Comparison of ENCODE assay signal across 2 cellular contexts in the genomic region with DNA sequence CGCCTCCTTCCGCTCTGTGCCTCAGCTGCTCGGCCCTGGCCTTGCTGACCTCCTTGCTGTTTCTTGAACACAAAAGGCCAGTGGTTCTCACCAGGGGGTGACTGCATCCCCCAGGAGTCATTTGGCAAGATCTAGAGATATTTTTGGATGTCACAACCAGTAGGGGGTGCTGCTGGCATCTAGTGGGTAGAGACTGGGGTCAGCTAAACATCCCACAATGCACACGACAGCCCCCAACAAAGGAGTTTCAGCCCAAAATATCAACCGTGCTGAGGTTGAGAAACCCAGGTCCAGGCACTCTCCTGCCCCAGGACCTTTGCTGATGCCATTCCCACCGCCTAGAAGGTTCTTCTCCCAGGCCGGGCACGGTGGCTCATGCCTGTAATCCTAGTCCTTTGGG.
TF ChIP-seq lines count a peak whose summit lies in the region.

No MANE protein-coding gene starts in this region.

TF ChIP-seq in HepG2, 621 proteins besides CTCF, POLR2A, EP300 and RAD21:
- TF ChIP-seq, protein P1, sequence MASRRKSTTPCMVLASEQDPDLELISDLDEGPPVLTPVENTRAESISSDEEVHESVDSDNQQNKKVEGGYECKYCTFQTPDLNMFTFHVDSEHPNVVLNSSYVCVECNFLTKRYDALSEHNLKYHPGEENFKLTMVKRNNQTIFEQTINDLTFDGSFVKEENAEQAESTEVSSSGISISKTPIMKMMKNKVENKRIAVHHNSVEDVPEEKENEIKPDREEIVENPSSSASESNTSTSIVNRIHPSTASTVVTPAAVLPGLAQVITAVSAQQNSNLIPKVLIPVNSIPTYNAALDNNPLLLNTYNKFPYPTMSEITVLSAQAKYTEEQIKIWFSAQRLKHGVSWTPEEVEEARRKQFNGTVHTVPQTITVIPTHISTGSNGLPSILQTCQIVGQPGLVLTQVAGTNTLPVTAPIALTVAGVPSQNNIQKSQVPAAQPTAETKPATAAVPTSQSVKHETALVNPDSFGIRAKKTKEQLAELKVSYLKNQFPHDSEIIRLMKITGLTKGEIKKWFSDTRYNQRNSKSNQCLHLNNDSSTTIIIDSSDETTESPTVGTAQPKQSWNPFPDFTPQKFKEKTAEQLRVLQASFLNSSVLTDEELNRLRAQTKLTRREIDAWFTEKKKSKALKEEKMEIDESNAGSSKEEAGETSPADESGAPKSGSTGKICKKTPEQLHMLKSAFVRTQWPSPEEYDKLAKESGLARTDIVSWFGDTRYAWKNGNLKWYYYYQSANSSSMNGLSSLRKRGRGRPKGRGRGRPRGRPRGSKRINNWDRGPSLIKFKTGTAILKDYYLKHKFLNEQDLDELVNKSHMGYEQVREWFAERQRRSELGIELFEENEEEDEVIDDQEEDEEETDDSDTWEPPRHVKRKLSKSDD (CRISPR knock-in tag; IDR thresholded peaks at IDR 0.05; ENCODE audit: low read depth): no peak
- TF ChIP-seq SALL1 (CRISPR knock-in tag; IDR thresholded peaks at IDR 0.05) (no peak), RXRA (CRISPR knock-in tag; IDR thresholded peaks at IDR 0.05) (0 out of 2 replicates have a peak, but pooled peaks have one; percentile 16), SP2 (CRISPR knock-in tag; IDR thresholded peaks at IDR 0.05) (peak; percentile 23; the same call in 1 of the 2 replicates), FOSL2 (CRISPR knock-in tag; IDR thresholded peaks at IDR 0.05) (0 out of 2 replicates have a peak, but pooled peaks have one; percentile 7), ZNF572 (CRISPR knock-in tag; IDR thresholded peaks at IDR 0.05) (peak; percentile 82; the same call in 1 of the 2 replicates), MYC (CRISPR knock-in tag; IDR thresholded peaks at IDR 0.05; ENCODE audit: borderline replicate concordance) (0 out of 2 replicates have a peak, but pooled peaks have one; percentile 15), ZNF501 (CRISPR knock-in tag; IDR thresholded peaks at IDR 0.05) (0 out of 2 replicates have a peak, but pooled peaks have one; percentile 38), ZNF274 (CRISPR knock-in tag; IDR thresholded peaks at IDR 0.05) (peak; percentile 32; the same call in 1 of the 2 replicates), MEIS2 (CRISPR knock-in tag; IDR thresholded peaks at IDR 0.05) (no peak)

TF ChIP-seq in GM12891, 5 proteins besides CTCF, POLR2A, EP300 and RAD21:
- TF ChIP-seq POLR2AphosphoS5 (IDR thresholded peaks at IDR 0.05; ENCODE audit: low read depth, low read length): no peak
- no peak for TF ChIP-seq PAX5 (IDR thresholded peaks at IDR 0.05; ENCODE audit: insufficient read depth, low read length, severe bottlenecking)
- TF ChIP-seq POU2F2 (IDR thresholded peaks at IDR 0.05; ENCODE audit: low read depth, low read length): no peak
- no peak for TF ChIP-seq TAF1 (IDR thresholded peaks at IDR 0.05; ENCODE audit: low read depth, low read length)
- no peak for TF ChIP-seq SPI1 (IDR thresholded peaks at IDR 0.05; ENCODE audit: low read depth, low read length)
TF ChIP-seq in GM12891: peak in this region for 0.
